Comparison of ENCODE assay signal across 17 cellular contexts in genomic region chr16:13780406-13780805, GRCh38.
DNase-seq lines count a peak whose midpoint lies in the region; ATAC-seq, FAIRE-seq and TF ChIP-seq lines count a peak whose summit lies in the region.
"Had no signal": no experiment of that assay in that cellular context is flagged by ENCODE, and none has a peak within 500 bp of the region (broad histone marks: within the 10 kb centered on the region; RNA-seq: fewer than 3 reads in every experiment).

No MANE protein-coding gene starts in this region.

- H3K9ac ChIP-seq in K562 (ENCODE audit: insufficient read depth in 1 of 2, low read depth in 2 of 2, low read length in 2 of 2) = peak overlapping the region in 1 of 2 experiments; percentile 40; a peak in 2 of 4 replicates
- H3K9ac ChIP-seq: GM23248 had no signal

- TF ChIP-seq CTCF in GM23338 (conservative IDR thresholded peaks at IDR 0.05; ENCODE audit: low read depth in 2 of 2) (no peak), K562 (IDR thresholded peaks at IDR 0.05 in 2 of 3, conservative IDR thresholded peaks at IDR 0.05 in 1 of 3; ENCODE audit: insufficient read depth in 2 of 3, low read depth in 1 of 3, low read length in 3 of 3) (no peak)

- H3K4me1 ChIP-seq in GM23338 (ENCODE audit: insufficient read depth) = peaks cover 8% of the 10 kb centered on the region
- 0 out of 5 replicates have a peak, but pooled peaks cover 0 to 4% of the 10 kb centered on the region in 2 experiments for H3K4me1 ChIP-seq in K562 (replicated peaks in 1 of 2; ENCODE audit: control insufficient read depth in 2 of 2, insufficient read depth in 2 of 2, low read length in 2 of 2)
- H3K4me1 ChIP-seq: SJSA1 had no signal

- H3K27me3 Mint-ChIP-seq in GM23338 (ENCODE audit: insufficient read depth, low read depth, poor library complexity) = no peaks in the 10 kb centered on the region

- no peak overlapping the region; the same call in 2 of the 3 replicates for H3K4me3 Mint-ChIP-seq in GM23338
- H3K4me3 Mint-ChIP-seq: CD8-positive, alpha-beta T cell; HFFc6 had no signal

- CTCF ChIA-PET in K562 (lab: Yijun Ruan, JAX; ENCODE audit: low intra/inter-chr PET ratio) = no interaction called here

- peak; percentile 39 for DNase-seq in GM23338 (ENCODE audit: low spot score)
- DNase-seq in NCI-H526 treated with DMSO at 0.1 percent for 48 hours (lab: John Stamatoyannopoulos, UW) = peak; percentile 73
- DNase-seq in K562 (ENCODE audit: extremely low read depth in 1 of 4, low spot score in 3 of 4) = no peak
- DNase-seq in myocyte (ENCODE audit: low read depth) = peak; percentile 73
- no peak for DNase-seq in cardiac septum (ENCODE audit: low spot score)
- no peak for DNase-seq in effector CD4-positive, alpha-beta T cell
- DNase-seq in SKM-1 (lab: John Stamatoyannopoulos, UW; ENCODE audit: unreplicated experiment) = no peak
- DNase-seq: AML-193; CD8-positive, alpha-beta T cell; EL; GM23248; HFFc6; KG1; MG63; PC-3 had no signal

- peaks cover 6% of the 10 kb centered on the region; the same call in 1 of the 3 replicates for H3K36me3 Mint-ChIP-seq in GM23338 (ENCODE audit: low read depth)
- H3K36me3 Mint-ChIP-seq: CD8-positive, alpha-beta T cell had no signal

- TF ChIP-seq POLR2A in K562 (conservative IDR thresholded peaks at IDR 0.05) = no peak

- no peaks in the 10 kb centered on the region for H3F3A ChIP-seq in GM23338 (replicated peaks; ENCODE audit: low read depth)

- H3K9me3 Mint-ChIP-seq in GM23338 = peaks cover 17% of the 10 kb centered on the region

- 0% methylated on average over 2 of the region's 2 CpGs for WGBS in K562 (ENCODE audit: insufficient coverage, low coverage, missing lambda C conversion rate)

- no peaks in the 10 kb centered on the region; the same call in 1 of the 2 replicates for H3K9me3 ChIP-seq in K562 (replicated peaks; ENCODE audit: control insufficient read depth, insufficient read depth, low read depth, low read length)
- H3K9me3 ChIP-seq: SJSA1 had no signal

- H3K4me2 ChIP-seq in GM23338 (peak overlapping the region; percentile 57; the same call in 1 of the 2 replicates), K562 (ENCODE audit: insufficient read depth, low read length) (peak overlapping the region; percentile 77)

- TF ChIP-seq EP300 in K562 (IDR thresholded peaks at IDR 0.05; ENCODE audit: low read length) = no peak

- H3K4me3 ChIP-seq in GM23338 (no peak overlapping the region), K562 (0 out of 2 replicates have a peak overlapping the region, but pooled peaks have one; percentile 8)
- H3K4me3 ChIP-seq: GM23248, MG63, SJSA1 had no signal

- peak overlapping the region; percentile 86; the same call in 1 of the 2 replicates for H2AFZ ChIP-seq in GM23338
- peak overlapping the region; percentile 94 for H2AFZ ChIP-seq in K562 (ENCODE audit: low read depth, low read length)
- H2AFZ ChIP-seq: GM23248 had no signal

- POLR2A ChIA-PET in K562 (lab: Yijun Ruan, JAX) = interaction anchor here (1.5 kb wide), 1 partner anchor 8 kb away, joined by 5 read pairs; no protein-coding TSS in a partner anchor

- H4K20me1 ChIP-seq in GM23338 (replicated peaks; ENCODE audit: insufficient read depth) = no peaks in the 10 kb centered on the region
- no peaks in the 10 kb centered on the region for H4K20me1 ChIP-seq in K562 (replicated peaks; ENCODE audit: control insufficient read depth, insufficient read depth, low read length)

- H3K36me3 ChIP-seq in GM23338 (ENCODE audit: insufficient read depth) (no peaks in the 10 kb centered on the region), K562 (ENCODE audit: control insufficient read depth, insufficient read depth, low read length) (no peaks in the 10 kb centered on the region)
- H3K36me3 ChIP-seq: MG63, SJSA1 had no signal

- no peaks in the 10 kb centered on the region for H3K27me3 ChIP-seq in GM23338 (ENCODE audit: insufficient read depth)
- no peaks in the 10 kb centered on the region; a peak in 1 of 5 replicates for H3K27me3 ChIP-seq in K562 (ENCODE audit: control insufficient read depth in 2 of 2, insufficient read depth in 2 of 2, low read length in 2 of 2)
- H3K27me3 ChIP-seq: MG63, SJSA1 had no signal

- peaks cover 18% of the 10 kb centered on the region for H3K4me1 Mint-ChIP-seq in GM23338

- H3K79me2 ChIP-seq in GM23338 (replicated peaks; ENCODE audit: insufficient read depth) = no peaks in the 10 kb centered on the region
- no peaks in the 10 kb centered on the region for H3K79me2 ChIP-seq in K562 (ENCODE audit: control insufficient read depth, insufficient read depth, low read length)

- no peaks in the 10 kb centered on the region for H3K9me1 ChIP-seq in K562 (ENCODE audit: control insufficient read depth, insufficient read depth, low read length)

- no peaks in the 10 kb centered on the region for H3K9me2 ChIP-seq in GM23338 (ENCODE audit: insufficient read depth)

- FAIRE-seq in K562 (lab: Jason Lieb, UNC) = no peak

- TF ChIP-seq RAD21 in K562 (CRISPR knock-in tag; conservative IDR thresholded peaks at IDR 0.05 in 1 of 2, IDR thresholded peaks at IDR 0.05 in 1 of 2) = no peak

- ATAC-seq in GM23338 (peak; percentile 71), K562 (peak; percentile 62; the same call in 2 of the 3 replicates), GM18520 (IDR thresholded peaks at IDR 0.05; ENCODE audit: unreplicated experiment) (no peak)
- ATAC-seq: CD8-positive, alpha-beta T cell; PC-3 had no signal

- intact Hi-C loops in K562 (cut with micrococcal nuclease) (no loop called here), cardiac septum (cut with DNase I) (no loop called here)

- no TSS peak for BruUV-seq in K562 (replicated peaks; lab: Mats Ljungman, UMichigan)

- no peak overlapping the region for H3K27ac ChIP-seq in GM23338 (ENCODE audit: low read depth)
- peak overlapping the region; percentile 64; the same call in 1 of the 3 replicates for H3K27ac ChIP-seq in K562 (ENCODE audit: extremely low read depth, low read depth, low read length)
- H3K27ac ChIP-seq: GM23248, SJSA1 had no signal

- in situ Hi-C loops in K562 (cut with MboI) = no loop called here

- peak overlapping the region; percentile 83; the same call in 1 of the 2 replicates for H3K27ac Mint-ChIP-seq in GM23338
- H3K27ac Mint-ChIP-seq: CD8-positive, alpha-beta T cell; HFFc6 had no signal

TF ChIP-seq in GM23338, 12 proteins besides CTCF, POLR2A, EP300 and RAD21 (continues in another document):
- TF ChIP-seq NANOG (IDR thresholded peaks at IDR 0.05; ENCODE audit: borderline replicate concordance) (no peak), REST (IDR thresholded peaks at IDR 0.05; ENCODE audit: unreplicated experiment) (no peak), ZNF331 (CRISPR knock-in tag; IDR thresholded peaks at IDR 0.05; ENCODE audit: low read depth) (no peak)

TF ChIP-seq in K562, 482 proteins besides CTCF, POLR2A, EP300 and RAD21 (continues in another document):
- TF ChIP-seq HOMEZ (CRISPR knock-in tag; IDR thresholded peaks at IDR 0.05) (no peak), ZNF551 (CRISPR knock-in tag; IDR thresholded peaks at IDR 0.05) (no peak), CBX5 (IDR thresholded peaks at IDR 0.05; ENCODE audit: borderline replicate concordance, low read depth) (no peak), MTA2 (IDR thresholded peaks at IDR 0.05; ENCODE audit: low read depth) (no peak), NR2F6 (CRISPR knock-in tag; IDR thresholded peaks at IDR 0.05) (no peak), TRIM28 (IDR thresholded peaks at IDR 0.05) (no peak), FOXP1 (CRISPR knock-in tag; IDR thresholded peaks at IDR 0.05) (no peak)

Comparison
In these comparisons a context has a peak if more than half of its experiments do, and no peak if none do; other contexts are left out.
1. DNase-seq: peak in GM23338 (single experiment), NCI-H526 treated with DMSO at 0.1 percent for 48 hours (single experiment) and myocyte (single experiment); none in K562 (0 of 4), cardiac septum (single experiment), effector CD4-positive, alpha-beta T cell (single experiment) and SKM-1 (single experiment).